17 cellular contexts compared by ENCODE assay signal in genomic region chr2:217831306-217831705, GRCh38.
"Had no signal": no experiment of that assay in that cellular context is flagged by ENCODE, and none has a peak within 500 bp of the region (broad histone marks: within the 10 kb centered on the region; RNA-seq: fewer than 3 reads in every experiment).

No MANE protein-coding gene starts in this region.

- ATAC-seq: activated naive CD4-positive, alpha-beta T cell treated with anti-CD3 and anti-CD28 coated beads, Interleukin-2, amount 50 U/mL, for 72 hours; activated T-helper 17 cell treated with anti-CD3 and anti-CD28 coated beads, Interleukin-2, amount 50 U/mL, for 72 hours; effector memory CD8-positive, alpha-beta T cell; SK-N-SH treated with all-trans-retinoic acid at 6 μM for 48 hours had no signal

- H3K4me3 ChIP-seq: dorsolateral prefrontal cortex, hepatocyte, suprapubic skin had no signal

- H3K27me3 ChIP-seq: brain microvascular endothelial cell, dorsolateral prefrontal cortex, hepatocyte, suprapubic skin had no signal

- H3K27ac ChIP-seq: brain microvascular endothelial cell, dorsolateral prefrontal cortex, hepatocyte, suprapubic skin had no signal

- H3K9me3 ChIP-seq: suprapubic skin had no signal

- DNase-seq: activated T-cell treated with anti-CD3 and anti-CD28 coated beads, Interleukin-2, amount 50 U/mL, for 1 hour; brain microvascular endothelial cell; dorsolateral prefrontal cortex; effector memory CD8-positive, alpha-beta T cell; immature natural killer cell; kidney glomerular epithelial cell; mesenchymal stem cell; occipital lobe; retina; stimulated activated CD4-positive, alpha-beta T cell treated with anti-CD3 and anti-CD28 coated beads, Interleukin-12 subunit alpha, Interleukin-12 subunit beta, amount 100 ng/mL, for 4 hours; stimulated activated CD4-positive, alpha-beta T cell treated with anti-CD3 and anti-CD28 coated beads, Interleukin-4, amount 100 ng/mL, for 4 hours; T-helper 1 cell had no signal
